In the genomic region with DNA sequence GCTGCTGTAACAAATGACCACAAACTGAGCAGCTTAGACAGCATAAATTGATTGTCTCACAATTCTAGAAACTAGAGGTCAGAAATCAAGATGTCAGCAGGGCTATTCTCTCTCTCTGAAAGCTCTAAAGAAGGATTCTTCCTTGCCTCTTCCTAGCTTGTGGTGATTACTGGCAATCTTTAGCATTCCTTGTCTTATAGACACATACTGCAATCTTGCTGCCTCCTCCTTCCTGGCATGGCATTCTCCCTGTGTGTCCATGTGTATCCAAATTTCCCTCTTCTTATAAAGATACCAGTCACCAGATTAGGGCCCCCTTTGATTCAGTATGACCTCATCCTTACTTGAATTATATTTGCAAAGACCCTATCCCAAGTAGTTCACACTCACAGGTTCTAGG, we compare ENCODE assay signal across 14 cellular contexts. TPM values are rescaled to one million over a fixed set of nuclear protein-coding genes. Genes with fewer than 3 reads are reported as not detected.
DNase-seq lines count a peak whose midpoint lies in the region; ATAC-seq, FAIRE-seq and TF ChIP-seq lines count a peak whose summit lies in the region.
"Had no signal": no experiment of that assay in that cellular context is flagged by ENCODE, and none has a peak within 500 bp of the region (broad histone marks: within the 10 kb centered on the region; RNA-seq: fewer than 3 reads in every experiment).

No MANE protein-coding gene starts in this region.

- H3K9me3 ChIP-seq in smooth muscle cell (replicated peaks; ENCODE audit: low read depth) (no peaks in the 10 kb centered on the region), vagina (no peaks in the 10 kb centered on the region)
- H3K9me3 ChIP-seq: psoas muscle had no signal

- H3K4me1 ChIP-seq in smooth muscle cell (ENCODE audit: low read depth) (peaks cover 21% of the 10 kb centered on the region), vagina (peaks cover 60% of the 10 kb centered on the region)

- H4K20me1 ChIP-seq in smooth muscle cell (ENCODE audit: low read depth), result peaks cover 34% of the 10 kb centered on the region

- H3K4me3 ChIP-seq in smooth muscle cell (no peak overlapping the region), vagina (no peak overlapping the region)

- H3K36me3 ChIP-seq in smooth muscle cell (ENCODE audit: low read depth), result no peaks in the 10 kb centered on the region
- no peaks in the 10 kb centered on the region for H3K36me3 ChIP-seq in vagina

- no peaks in the 10 kb centered on the region for H3K27me3 ChIP-seq in smooth muscle cell (ENCODE audit: low read depth)
- no peaks in the 10 kb centered on the region for H3K27me3 ChIP-seq in vagina

- intact Hi-C loops in vagina (cut with DNase I), result no loop called here

- no peak for FAIRE-seq in RCC 7860 (lab: Jason Lieb, UNC)
- FAIRE-seq: endometrium had no signal

- no peak for TF ChIP-seq CTCF in smooth muscle cell (IDR thresholded peaks at IDR 0.05; ENCODE audit: borderline replicate concordance, insufficient read depth, poor library complexity, severe bottlenecking)
- no peak for TF ChIP-seq CTCF in vagina (IDR thresholded peaks at IDR 0.05)

- H3F3A ChIP-seq in smooth muscle cell (ENCODE audit: low read depth), result peaks cover 7% of the 10 kb centered on the region

- TF ChIP-seq POLR2A in vagina (IDR thresholded peaks at IDR 0.05), result no peak

- H3K9ac ChIP-seq in smooth muscle cell (ENCODE audit: low read depth), result no peak overlapping the region

- H2AFZ ChIP-seq in smooth muscle cell (ENCODE audit: low read depth), result no peak overlapping the region

- no peak for ATAC-seq in activated T-cell treated with anti-CD3 and anti-CD28 coated beads, Interleukin-2, amount 50 U/mL, for 72 hours (replicated peaks in 1 of 2)
- ATAC-seq in GM21390 (IDR thresholded peaks at IDR 0.05; ENCODE audit: unreplicated experiment), result no peak
- ATAC-seq: psoas muscle had no signal

- peaks cover 93% of the 10 kb centered on the region for H3K79me2 ChIP-seq in smooth muscle cell (ENCODE audit: low read depth)

- H3K4me1 Mint-ChIP-seq in activated T-cell treated with anti-CD3 and anti-CD28 coated beads, Interleukin-2, amount 50 U/mL, for 72 hours (ENCODE audit: low read depth), result peaks cover 47% of the 10 kb centered on the region

- H3K27me3 Mint-ChIP-seq in activated T-cell treated with anti-CD3 and anti-CD28 coated beads, Interleukin-2, amount 50 U/mL, for 72 hours (ENCODE audit: low read depth), result no peaks in the 10 kb centered on the region

- H3K27ac ChIP-seq in smooth muscle cell (ENCODE audit: low read depth), result peak overlapping the region; percentile 71
- H3K27ac ChIP-seq in vagina, result no peak overlapping the region
- H3K27ac ChIP-seq: psoas muscle had no signal

- H3K36me3 Mint-ChIP-seq in activated T-cell treated with anti-CD3 and anti-CD28 coated beads, Interleukin-2, amount 50 U/mL, for 72 hours (ENCODE audit: insufficient read depth in 2 of 2), result peaks cover 10 to 18% of the 10 kb centered on the region in 2 donors

- peak overlapping the region; percentile 21 for H3K27ac Mint-ChIP-seq in activated T-cell treated with anti-CD3 and anti-CD28 coated beads, Interleukin-2, amount 50 U/mL, for 72 hours

- DNase-seq in activated T-cell treated with anti-CD3 and anti-CD28 coated beads, Interleukin-2, amount 50 U/mL, for 72 hours, result no peak
- DNase-seq in activated T-cell treated with anti-CD3 and anti-CD28 coated beads, Interleukin-2, amount 50 U/mL, for 1 hour, result no peak
- DNase-seq in RCC 7860 (ENCODE audit: low spot score) (peak; percentile 42), fibroblast of gingiva (ENCODE audit: low read depth) (peak; percentile 7), smooth muscle cell (lab: John Stamatoyannopoulos, UW; ENCODE audit: unreplicated experiment) (no peak), vagina (ENCODE audit: extremely low spot score in 2 of 2) (no peak), D341Med (ENCODE audit: low spot score) (no peak)
- DNase-seq: activated gamma-delta T cell treated with Interleukin-2 at 50 U/mL for 16 hours, AML-193, Kasumi-1, NCI-H774, psoas muscle had no signal

- peak overlapping the region; percentile 99 for H3K4me2 ChIP-seq in smooth muscle cell

- H3K9me3 Mint-ChIP-seq in activated T-cell treated with anti-CD3 and anti-CD28 coated beads, Interleukin-2, amount 50 U/mL, for 72 hours, result no peaks in the 10 kb centered on the region

- peak overlapping the region; percentile 96 to 99 for H3K4me3 Mint-ChIP-seq in activated T-cell treated with anti-CD3 and anti-CD28 coated beads, Interleukin-2, amount 50 U/mL, for 72 hours

RNA-seq across cellular contexts. Expression of gene ASB3, which starts 2.3 kb away (rescaled TPM):
- 10 to 100 TPM; 29.6 to 31.7 TPM for total RNA-seq in activated T-cell treated with anti-CD3 and anti-CD28 coated beads, Interleukin-2, amount 50 U/mL, for 72 hours
- total RNA-seq in smooth muscle cell (24.9 and 31.6 TPM in 2 replicates), vagina (13.5 TPM)
- polyA plus RNA-seq in smooth muscle cell, result 16.0 and 19.0 TPM in 2 replicates

RNA-seq across cellular contexts. Expression of gene ERLEC1, which starts 2.4 kb away (rescaled TPM):
- 10 to 100 TPM; 24.4 to 31.4 TPM for total RNA-seq in activated T-cell treated with anti-CD3 and anti-CD28 coated beads, Interleukin-2, amount 50 U/mL, for 72 hours
- total RNA-seq in smooth muscle cell (94.0 and 107 TPM in 2 replicates), vagina (84.5 TPM)
- 88.2 and 106 TPM in 2 replicates for polyA plus RNA-seq in smooth muscle cell

RNA-seq across cellular contexts. Expression of gene CHAC2, which starts 16.8 kb away (rescaled TPM):
- total RNA-seq in activated T-cell treated with anti-CD3 and anti-CD28 coated beads, Interleukin-2, amount 50 U/mL, for 72 hours, result 10 to 100 TPM in 1 of 2 donors, 1 to 10 TPM in 1; 9.4 to 12.5 TPM
- total RNA-seq in smooth muscle cell (0.54 and 2.9 TPM in 2 replicates), vagina (1.7 TPM)
- 0.97 and 2.7 TPM in 2 replicates for polyA plus RNA-seq in smooth muscle cell

Comparison
In these comparisons a context has a peak if more than half of its experiments do, and no peak if none do; other contexts are left out.
1. DNase-seq: peak in RCC 7860 (single experiment) and fibroblast of gingiva (single experiment); none in activated T-cell treated with anti-CD3 and anti-CD28 coated beads, Interleukin-2, amount 50 U/mL, for 72 hours (0 of 2), activated T-cell treated with anti-CD3 and anti-CD28 coated beads, Interleukin-2, amount 50 U/mL, for 1 hour (single experiment), smooth muscle cell (single experiment), vagina (0 of 2) and D341Med (single experiment).